ENCODE assay signal across 19 cellular contexts in genomic region chr12:83128529-83128928, GRCh38.
"Had no signal": no experiment of that assay in that cellular context is flagged by ENCODE, and none has a peak within 500 bp of the region (broad histone marks: within the 10 kb centered on the region; RNA-seq: fewer than 3 reads in every experiment).

No MANE protein-coding gene starts in this region.

- H3K4me3 ChIP-seq: esophagus muscularis mucosa, left ventricle myocardium inferior, thyroid gland, upper lobe of right lung had no signal

- ATAC-seq: activated CD8-positive, alpha-beta memory T cell treated with anti-CD3 and anti-CD28 coated beads, Interleukin-2, amount 10 ng/mL, durations not matched to agents 7 days and 5 days; naive thymus-derived CD8-positive, alpha-beta T cell; stimulated activated naive CD8-positive, alpha-beta T cell treated with anti-CD3 and anti-CD28 coated beads, Interleukin-15, Interleukin-2, amounts not matched to agents 100 U/mL and 50 U/mL, for 24 hours; upper lobe of right lung had no signal

- H3K27me3 ChIP-seq: esophagus muscularis mucosa, thyroid gland, upper lobe of right lung had no signal

- H3K36me3 ChIP-seq: thyroid gland had no signal

- H3K27ac ChIP-seq: esophagus muscularis mucosa, left ventricle myocardium inferior, thyroid gland, upper lobe of right lung had no signal

- H3K4me1 ChIP-seq: esophagus muscularis mucosa, thyroid gland, upper lobe of right lung had no signal

- DNase-seq: activated CD4-positive, alpha-beta memory T cell treated with anti-CD3 and anti-CD28 coated beads, Interleukin-2, amount 10 ng/mL, durations not matched to agents 7 days and 5 days; activated CD4-positive, alpha-beta T cell treated with anti-CD3 and anti-CD28 coated beads for 48 hours; activated CD4-positive, CD25-positive, alpha-beta regulatory T cell; activated CD8-positive, alpha-beta memory T cell treated with anti-CD3 and anti-CD28 coated beads, Interleukin-2, amount 10 ng/mL, durations not matched to agents 7 days and 5 days; activated effector memory CD4-positive, alpha-beta T cell treated with anti-CD3 and anti-CD28 coated beads, Interleukin-2, amount 50 U/mL, for 16 hours; activated naive CD4-positive, alpha-beta T cell treated with anti-CD3 and anti-CD28 coated beads, Interleukin-2, amount 10 ng/mL, durations not matched to agents 7 days and 5 days; activated T-cell treated with anti-CD3 and anti-CD28 coated beads for 4 hours; dermis blood vessel endothelial cell; effector memory CD4-positive, alpha-beta T cell; hippocampal formation; left ventricle myocardium inferior; naive thymus-derived CD8-positive, alpha-beta T cell; retina; stimulated activated CD4-positive, alpha-beta T cell treated with anti-CD3 and anti-CD28 coated beads, Interleukin-4, amount 100 ng/mL, for 4 hours; stimulated activated naive CD8-positive, alpha-beta T cell treated with anti-CD3 and anti-CD28 coated beads, Interleukin-15, Interleukin-2, amounts not matched to agents 100 U/mL and 50 U/mL, for 24 hours; T1000; thyroid gland; upper lobe of right lung had no signal

- H3K9me3 ChIP-seq: esophagus muscularis mucosa, left ventricle myocardium inferior, thyroid gland, upper lobe of right lung had no signal
